Comparison of ENCODE assay signal across 12 cellular contexts in genomic region chr3:11602441-11602840, GRCh38. TPM values are rescaled to one million over a fixed set of nuclear protein-coding genes. Genes with fewer than 3 reads are reported as not detected.
DNase-seq lines count a peak whose midpoint lies in the region; ATAC-seq and TF ChIP-seq lines count a peak whose summit lies in the region.
"Had no signal": no experiment of that assay in that cellular context is flagged by ENCODE, and none has a peak within 500 bp of the region (broad histone marks: within the 10 kb centered on the region; RNA-seq: fewer than 3 reads in every experiment).

No MANE protein-coding gene starts in this region.

- H3K27ac Mint-ChIP-seq in natural killer cell: peak overlapping the region; percentile 69 to 72
- H3K27ac Mint-ChIP-seq in natural killer cell treated with Interleukin-12 subunit alpha and Interleukin-12 subunit beta and Interleukin-15 and Interleukin-18, amount 100 ng/mL, for 72 hours: no peak overlapping the region
- peak overlapping the region; percentile 94 to 97 (median 96) for H3K27ac Mint-ChIP-seq in nephron

- TF ChIP-seq CTCF in natural killer cell (IDR thresholded peaks at IDR 0.05): no peak
- TF ChIP-seq CTCF in nephron (IDR thresholded peaks at IDR 0.05; ENCODE audit: unreplicated experiment in 3 of 3): no peak
- TF ChIP-seq CTCF in vagina (IDR thresholded peaks at IDR 0.05): no peak
- no peak for TF ChIP-seq CTCF in upper lobe of right lung (IDR thresholded peaks at IDR 0.05)

- H3K9me3 Mint-ChIP-seq in natural killer cell (no peaks in the 10 kb centered on the region), nephron (no peaks in the 10 kb centered on the region)
- no peaks in the 10 kb centered on the region for H3K9me3 Mint-ChIP-seq in natural killer cell treated with Interleukin-12 subunit alpha and Interleukin-12 subunit beta and Interleukin-15 and Interleukin-18, amount 100 ng/mL, for 72 hours
- H3K9me3 Mint-ChIP-seq: activated naive CD4-positive, alpha-beta T cell treated with anti-CD3 and anti-CD28 coated beads, Interleukin-2, amount 50 U/mL, for 24 hours had no signal

- TF ChIP-seq POLR2A in vagina (IDR thresholded peaks at IDR 0.05): no peak

- H3K4me1 Mint-ChIP-seq in natural killer cell (peaks cover 48 to 51% of the 10 kb centered on the region in 2 donors), nephron (peaks cover 87% of the 10 kb centered on the region)
- peaks cover 27 to 37% of the 10 kb centered on the region in 2 donors for H3K4me1 Mint-ChIP-seq in natural killer cell treated with Interleukin-12 subunit alpha and Interleukin-12 subunit beta and Interleukin-15 and Interleukin-18, amount 100 ng/mL, for 72 hours (ENCODE audit: low read depth in 2 of 2)

- ATAC-seq in natural killer cell: no peak
- ATAC-seq in natural killer cell treated with Interleukin-12 subunit alpha and Interleukin-12 subunit beta and Interleukin-15 and Interleukin-18, amount 100 ng/mL, for 72 hours: no peak
- no peak for ATAC-seq in HG02642 (IDR thresholded peaks at IDR 0.05; ENCODE audit: poor library complexity, unreplicated experiment)
- ATAC-seq in upper lobe of right lung: no peak
- ATAC-seq in GM18868 (IDR thresholded peaks at IDR 0.05; ENCODE audit: unreplicated experiment): no peak
- ATAC-seq: K562 had no signal

- H3K36me3 Mint-ChIP-seq in natural killer cell (no peaks in the 10 kb centered on the region), nephron (ENCODE audit: low read depth) (peaks cover 55% of the 10 kb centered on the region)
- peaks cover 15% of the 10 kb centered on the region for H3K36me3 Mint-ChIP-seq in natural killer cell treated with Interleukin-12 subunit alpha and Interleukin-12 subunit beta and Interleukin-15 and Interleukin-18, amount 100 ng/mL, for 72 hours

- H3K36me3 ChIP-seq in vagina (no peaks in the 10 kb centered on the region), upper lobe of right lung (peaks cover 18% of the 10 kb centered on the region)

- DNase-seq in natural killer cell (no peak), caudate nucleus (lab: John Stamatoyannopoulos, UW) (no peak), vagina (ENCODE audit: extremely low spot score in 2 of 2) (no peak), upper lobe of right lung (no peak)
- no peak for DNase-seq in natural killer cell treated with Interleukin-12 subunit alpha and Interleukin-12 subunit beta and Interleukin-15 and Interleukin-18, amount 100 ng/mL, for 72 hours (ENCODE audit: low spot score)
- DNase-seq: DND-41, NCI-H2107 had no signal

- H3K27me3 Mint-ChIP-seq in natural killer cell (ENCODE audit: low read depth in 2 of 2): no peaks in the 10 kb centered on the region
- no peaks in the 10 kb centered on the region for H3K27me3 Mint-ChIP-seq in natural killer cell treated with Interleukin-12 subunit alpha and Interleukin-12 subunit beta and Interleukin-15 and Interleukin-18, amount 100 ng/mL, for 72 hours
- H3K27me3 Mint-ChIP-seq in nephron (ENCODE audit: low read depth): no peaks in the 10 kb centered on the region
- H3K27me3 Mint-ChIP-seq: activated naive CD4-positive, alpha-beta T cell treated with anti-CD3 and anti-CD28 coated beads, Interleukin-2, amount 50 U/mL, for 24 hours had no signal

- H3K4me3 ChIP-seq in vagina (no peak overlapping the region), upper lobe of right lung (no peak overlapping the region)
- H3K4me3 ChIP-seq: K562 had no signal

- no peak overlapping the region for H3K4me3 Mint-ChIP-seq in natural killer cell
- H3K4me3 Mint-ChIP-seq in natural killer cell treated with Interleukin-12 subunit alpha and Interleukin-12 subunit beta and Interleukin-15 and Interleukin-18, amount 100 ng/mL, for 72 hours: no peak overlapping the region
- peak overlapping the region in 1 of 3 experiments; percentile 59 for H3K4me3 Mint-ChIP-seq in nephron
- H3K4me3 Mint-ChIP-seq: activated naive CD4-positive, alpha-beta T cell treated with anti-CD3 and anti-CD28 coated beads, Interleukin-2, amount 50 U/mL, for 24 hours had no signal

- intact Hi-C loops in natural killer cell (cut with micrococcal nuclease) (no loop called here), vagina (cut with DNase I) (no loop called here), upper lobe of right lung (cut with DNase I) (no loop called here)

- H3K27ac ChIP-seq in caudate nucleus (ENCODE audit: low read depth, low read length) (peak overlapping the region; percentile 74), vagina (peak overlapping the region; percentile 88), upper lobe of right lung (no peak overlapping the region)

- H3K4me1 ChIP-seq in vagina: peaks cover 82% of the 10 kb centered on the region
- peaks cover 45% of the 10 kb centered on the region for H3K4me1 ChIP-seq in upper lobe of right lung

- H3K9me3 ChIP-seq in vagina (no peaks in the 10 kb centered on the region), upper lobe of right lung (no peaks in the 10 kb centered on the region)

- H3K27me3 ChIP-seq in vagina (no peaks in the 10 kb centered on the region), upper lobe of right lung (no peaks in the 10 kb centered on the region)

RNA-seq across cellular contexts. Expression of gene VGLL4, which starts 41.3 kb away (rescaled TPM):
- total RNA-seq in natural killer cell (10 to 100 TPM; 29.5 to 42.8 (median 34.6) TPM), vagina (99.4 TPM), upper lobe of right lung (57.5 TPM)
- 10 to 100 TPM; 50.4 to 52.9 TPM for total RNA-seq in natural killer cell treated with Interleukin-12 subunit alpha and Interleukin-12 subunit beta and Interleukin-15 and Interleukin-18, amount 100 ng/mL, for 72 hours

Comparison
In these comparisons a context has a peak if more than half of its experiments do, and no peak if none do; other contexts are left out.
1. H3K27ac Mint-ChIP-seq: peak in natural killer cell (2 of 2) and nephron (3 of 3); none in natural killer cell treated with Interleukin-12 subunit alpha and Interleukin-12 subunit beta and Interleukin-15 and Interleukin-18, amount 100 ng/mL, for 72 hours (0 of 2).